Comparison of ENCODE assay signal across 8 cellular contexts in genomic region chr7:134432296-134433152, GRCh38. TPM values are rescaled to one million over a fixed set of nuclear protein-coding genes. Genes with fewer than 3 reads are reported as not detected.
A peak's percentile ranks its signal among the peaks of the same experiment; 100 is the strongest.
DNase-seq lines count a peak whose midpoint lies in the region; ATAC-seq and TF ChIP-seq lines count a peak whose summit lies in the region.

No MANE protein-coding gene starts in this region.

- peak overlapping the region; percentile 84 for H3K4me2 ChIP-seq in GM23338

- no peaks in the 10 kb centered on the region for H3F3A ChIP-seq in GM23338 (replicated peaks; ENCODE audit: low read depth)

- no peaks in the 10 kb centered on the region; the same call in 1 of the 3 replicates for H3K4me1 Mint-ChIP-seq in GM23338
- peaks cover 14% of the 10 kb centered on the region for H3K4me1 Mint-ChIP-seq in neural crest cell
- peaks cover 20% of the 10 kb centered on the region for H3K4me1 Mint-ChIP-seq in stimulated activated naive CD8-positive, alpha-beta T cell treated with anti-CD3 and anti-CD28 coated beads, Interleukin-15, amount 100 ng/mL, for 72 hours

- no peak overlapping the region for H3K27ac ChIP-seq in GM23338 (ENCODE audit: low read depth)

- H3K9me3 Mint-ChIP-seq in GM23338 (no peaks in the 10 kb centered on the region), neural crest cell (peaks cover under 1% of the 10 kb centered on the region)
- no peaks in the 10 kb centered on the region for H3K9me3 Mint-ChIP-seq in stimulated activated naive CD8-positive, alpha-beta T cell treated with anti-CD3 and anti-CD28 coated beads, Interleukin-15, amount 100 ng/mL, for 72 hours

- TF ChIP-seq CTCF in GM23338 (conservative IDR thresholded peaks at IDR 0.05; ENCODE audit: low read depth in 2 of 2) (peak; percentile 88 to 98), foreskin fibroblast (IDR thresholded peaks at IDR 0.05; ENCODE audit: low read depth, low read length) (peak; percentile 48), neural crest cell (conservative IDR thresholded peaks at IDR 0.05) (peak; percentile 94)

- H3K4me3 Mint-ChIP-seq in GM23338: peak overlapping the region; percentile 81
- H3K4me3 Mint-ChIP-seq in neural crest cell: peak overlapping the region; percentile 88
- peak overlapping the region; percentile 82 to 87 for H3K4me3 Mint-ChIP-seq in stimulated activated naive CD8-positive, alpha-beta T cell treated with anti-CD3 and anti-CD28 coated beads, Interleukin-15, amount 100 ng/mL, for 72 hours

- H3K4me3 ChIP-seq in GM23338: peak overlapping the region; percentile 62
- H3K4me3 ChIP-seq in foreskin fibroblast (ENCODE audit: low read depth in 1 of 2, low read length in 2 of 2): peak overlapping the region; percentile 36 to 46

- no peaks in the 10 kb centered on the region for H3K9me2 ChIP-seq in GM23338 (ENCODE audit: insufficient read depth)

- peaks cover 5% of the 10 kb centered on the region; the same call in 1 of the 2 replicates for H3K4me1 ChIP-seq in GM23338 (ENCODE audit: insufficient read depth)

- peak; percentile 95 for ATAC-seq in GM23338
- peak; percentile 95 for ATAC-seq in stimulated activated naive CD8-positive, alpha-beta T cell treated with anti-CD3 and anti-CD28 coated beads, Interleukin-15, amount 100 ng/mL, for 72 hours

- H2AFZ ChIP-seq in GM23338: peak overlapping the region; percentile 99

- H3K27me3 Mint-ChIP-seq in GM23338 (ENCODE audit: insufficient read depth, low read depth, poor library complexity) (no peaks in the 10 kb centered on the region), neural crest cell (ENCODE audit: low read depth) (no peaks in the 10 kb centered on the region)
- H3K27me3 Mint-ChIP-seq in stimulated activated naive CD8-positive, alpha-beta T cell treated with anti-CD3 and anti-CD28 coated beads, Interleukin-15, amount 100 ng/mL, for 72 hours: no peaks in the 10 kb centered on the region

- H3K36me3 Mint-ChIP-seq in GM23338 (ENCODE audit: low read depth): no peaks in the 10 kb centered on the region
- peaks cover 1% of the 10 kb centered on the region for H3K36me3 Mint-ChIP-seq in neural crest cell (ENCODE audit: low read depth)

- H3K27ac Mint-ChIP-seq in GM23338: no peak overlapping the region
- H3K27ac Mint-ChIP-seq in neural crest cell (ENCODE audit: unreplicated experiment): peak overlapping the region; percentile 51
- H3K27ac Mint-ChIP-seq in stimulated activated naive CD8-positive, alpha-beta T cell treated with anti-CD3 and anti-CD28 coated beads, Interleukin-15, amount 100 ng/mL, for 72 hours: peak overlapping the region; percentile 12 to 80

- H4K20me1 ChIP-seq in GM23338 (replicated peaks; ENCODE audit: insufficient read depth): no peaks in the 10 kb centered on the region

- peak; percentile 97 for DNase-seq in Daoy (ENCODE audit: low read depth)
- DNase-seq in GM23338 (ENCODE audit: low spot score): peak; percentile 96
- peak; percentile 86 to 88 for DNase-seq in Kasumi-1 (lab: John Stamatoyannopoulos, UW)
- DNase-seq in RPMI8226: peak; percentile 85
- peak; percentile 31 for DNase-seq in activated gamma-delta T cell (lab: John Stamatoyannopoulos, UW)
- DNase-seq in foreskin fibroblast: peak; percentile 90 to 97
- DNase-seq in neural crest cell (ENCODE audit: low read depth, low spot score): peak; percentile 70
- peak; percentile 77 to 87 for DNase-seq in stimulated activated naive CD8-positive, alpha-beta T cell treated with anti-CD3 and anti-CD28 coated beads, Interleukin-15, amount 100 ng/mL, for 72 hours

- H3K27me3 ChIP-seq in GM23338 (ENCODE audit: insufficient read depth): no peaks in the 10 kb centered on the region

- H3K79me2 ChIP-seq in GM23338 (replicated peaks; ENCODE audit: insufficient read depth): no peaks in the 10 kb centered on the region

- H3K36me3 ChIP-seq in GM23338 (ENCODE audit: insufficient read depth): no peaks in the 10 kb centered on the region

TF ChIP-seq in GM23338, 12 proteins besides CTCF, POLR2A, EP300 and RAD21:
- TF ChIP-seq ZNF114 (CRISPR knock-in tag; IDR thresholded peaks at IDR 0.05) (no peak), POLR2AphosphoS5 (IDR thresholded peaks at IDR 0.05; ENCODE audit: low read depth) (peak; percentile 32; the same call in 1 of the 2 replicates), ZNF331 (CRISPR knock-in tag; IDR thresholded peaks at IDR 0.05; ENCODE audit: low read depth) (no peak), EZH2 (IDR thresholded peaks at IDR 0.05; ENCODE audit: low read depth, unreplicated experiment) (no peak)
- TF ChIP-seq, protein P1, sequence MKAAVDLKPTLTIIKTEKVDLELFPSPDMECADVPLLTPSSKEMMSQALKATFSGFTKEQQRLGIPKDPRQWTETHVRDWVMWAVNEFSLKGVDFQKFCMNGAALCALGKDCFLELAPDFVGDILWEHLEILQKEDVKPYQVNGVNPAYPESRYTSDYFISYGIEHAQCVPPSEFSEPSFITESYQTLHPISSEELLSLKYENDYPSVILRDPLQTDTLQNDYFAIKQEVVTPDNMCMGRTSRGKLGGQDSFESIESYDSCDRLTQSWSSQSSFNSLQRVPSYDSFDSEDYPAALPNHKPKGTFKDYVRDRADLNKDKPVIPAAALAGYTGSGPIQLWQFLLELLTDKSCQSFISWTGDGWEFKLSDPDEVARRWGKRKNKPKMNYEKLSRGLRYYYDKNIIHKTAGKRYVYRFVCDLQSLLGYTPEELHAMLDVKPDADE (IDR thresholded peaks at IDR 0.05): no peak

RNA-seq across cellular contexts. Expression of gene AKR1B1, which starts 26.4 kb away (rescaled TPM):
- 111 TPM in 2 replicates for total RNA-seq in Daoy (2014; rRNA removed; shearing (Covaris generic))
- total RNA-seq in GM23338 (2014; rRNA removed; shearing (Covaris generic)): 132 and 153 TPM in 2 replicates
- 138 and 154 TPM in 2 replicates for polyA plus RNA-seq in GM23338 (2016; fragmentation: Nextera tagmentation; extraction: Ambion mirVana)
- total RNA-seq in neural crest cell: 202 and 204 TPM in 2 replicates

Comparison
In these comparisons a context has a peak if more than half of its experiments do, and no peak if none do; other contexts are left out.
1. DNase-seq: peak in every context shown above with its lines; median percentile 97 in Daoy; 96 in GM23338; 94 in foreskin fibroblast; 87 in Kasumi-1; 85 in RPMI8226; 82 in stimulated activated naive CD8-positive, alpha-beta T cell treated with anti-CD3 and anti-CD28 coated beads, Interleukin-15, amount 100 ng/mL, for 72 hours; 70 in neural crest cell; 31 in activated gamma-delta T cell.